1 cellular context compared by ENCODE assay signal in genomic region chr3:132464066-132464465, GRCh38.
TF ChIP-seq lines count a peak whose summit lies in the region.

No MANE protein-coding gene starts in this region.

TF ChIP-seq in K562, 482 proteins besides CTCF, POLR2A, EP300 and RAD21:
- TF ChIP-seq FOSL1 (tag; conservative IDR thresholded peaks at IDR 0.05) (peak; percentile 48), TAL1 (IDR thresholded peaks at IDR 0.05) (no peak), TEAD1 (CRISPR knock-in tag; IDR thresholded peaks at IDR 0.05) (no peak), PRPF4 (IDR thresholded peaks at IDR 0.05; ENCODE audit: insufficient read depth, low read depth, low read length, poor library complexity, severe bottlenecking) (no peak)
